18 cellular contexts compared by ENCODE assay signal in genomic region chr6:56073315-56073714, GRCh38.
DNase-seq lines count a peak whose midpoint lies in the region; ATAC-seq and TF ChIP-seq lines count a peak whose summit lies in the region.
"Had no signal": no experiment of that assay in that cellular context is flagged by ENCODE, and none has a peak within 500 bp of the region (broad histone marks: within the 10 kb centered on the region; RNA-seq: fewer than 3 reads in every experiment).

No MANE protein-coding gene starts in this region.

- ATAC-seq in heart right ventricle (peak in 7 of 8 donors; percentile 59 to 87 (median 70)), GM18873 (IDR thresholded peaks at IDR 0.05; ENCODE audit: low FRiP score, unreplicated experiment) (no peak), esophagus mucosa (no peak)
- ATAC-seq: activated CD4-positive, CD25-positive, alpha-beta regulatory T cell treated with anti-CD3 and anti-CD28 coated beads, Interleukin-2, amount 50 U/mL, for 24 hours; activated CD8-positive, alpha-beta memory T cell treated with anti-CD3 and anti-CD28 coated beads, Interleukin-2, amount 10 ng/mL, durations not matched to agents 7 days and 5 days had no signal

- DNase-seq in LHCN-M2 (ENCODE audit: low read depth) (peak; percentile 88), amniotic stem cell (lab: John Stamatoyannopoulos, UW) (peak; percentile 16), heart right ventricle (peak in 1 of 2 donors; percentile 34), spleen (no peak), H7 (no peak)
- no peak for DNase-seq in stimulated activated CD4-positive, alpha-beta T cell treated with anti-CD3 and anti-CD28 coated beads, Interleukin-4, amount 100 ng/mL, for 1 hour
- DNase-seq: activated CD8-positive, alpha-beta memory T cell treated with anti-CD3 and anti-CD28 coated beads, Interleukin-2, amount 10 ng/mL, durations not matched to agents 7 days and 5 days; activated effector memory CD4-positive, alpha-beta T cell treated with Interleukin-2 at 50 U/mL for 16 hours; HFFc6; kidney glomerular epithelial cell; NCI-H1694 treated with DMSO at 0.1 percent for 48 hours; SIG-M5; stimulated activated CD4-positive, alpha-beta T cell treated with anti-CD3 and anti-CD28 coated beads, Interleukin-1b, Interleukin-23, amount 100 ng/mL, for 48 hours; stomach had no signal

- intact Hi-C loops in heart right ventricle (cut with DNase I) (no loop called here), spleen (cut with DNase I; ENCODE audit: low total_unique reads) (no loop called here)

- peaks cover 0 to 17% (median 7%) of the 10 kb centered on the region in 9 donors for H3K4me1 ChIP-seq in heart right ventricle
- no peaks in the 10 kb centered on the region for H3K4me1 ChIP-seq in spleen
- H3K4me1 ChIP-seq: stomach had no signal

- TF ChIP-seq POLR2A in spleen (IDR thresholded peaks at IDR 0.05), result no peak

- H3K9me3 ChIP-seq in heart right ventricle, result peaks cover 0 to 11% (median 0%) of the 10 kb centered on the region in 11 donors
- peaks cover 0 to 17% (median 9%) of the 10 kb centered on the region in 8 donors for H3K9me3 ChIP-seq in spleen

- H3K36me3 ChIP-seq in heart right ventricle, result peaks cover 0 to 54% (median 0%) of the 10 kb centered on the region in 9 donors
- H3K36me3 ChIP-seq in spleen, result no peaks in the 10 kb centered on the region
- no peaks in the 10 kb centered on the region for H3K36me3 ChIP-seq in H7 (replicated peaks; ENCODE audit: control insufficient read depth, insufficient read depth, low read length)
- H3K36me3 ChIP-seq: stomach had no signal

- TF ChIP-seq CTCF in heart right ventricle (IDR thresholded peaks at IDR 0.05) (no peak), spleen (IDR thresholded peaks at IDR 0.05 in 8 of 11, conservative IDR thresholded peaks at IDR 0.05 in 3 of 11) (no peak)

- WGBS in heart right ventricle, 2 donors, result 44 to 67% methylated on average over 1 of the region's 1 CpG
- WGBS in spleen, 5 donors, result 60 to 83% (median 63%) methylated on average over 1 of the region's 1 CpG

- H3K4me3 ChIP-seq in heart right ventricle (no peak overlapping the region), spleen (no peak overlapping the region), H7 (ENCODE audit: insufficient read depth, low read depth, low read length) (no peak overlapping the region)
- H3K4me3 ChIP-seq: hepatocyte, stomach had no signal

- H3K27me3 ChIP-seq in heart right ventricle (no peaks in the 10 kb centered on the region), spleen (replicated peaks in 1 of 7) (no peaks in the 10 kb centered on the region), H7 (ENCODE audit: control insufficient read depth, insufficient read depth, low read length) (no peaks in the 10 kb centered on the region)
- H3K27me3 ChIP-seq: hepatocyte, stomach had no signal

- H3K27ac ChIP-seq in heart right ventricle (peak overlapping the region in 8 of 10 donors; percentile 11 to 59 (median 34)), spleen (peak overlapping the region; percentile 31 to 73 (median 67))
- H3K27ac ChIP-seq: hepatocyte, stomach had no signal

Comparison
In these comparisons a context has a peak if more than half of its experiments do, and no peak if none do; other contexts are left out.
1. DNase-seq: peak in LHCN-M2 (single experiment) and amniotic stem cell (single experiment); none in spleen (single experiment), H7 (single experiment) and stimulated activated CD4-positive, alpha-beta T cell treated with anti-CD3 and anti-CD28 coated beads, Interleukin-4, amount 100 ng/mL, for 1 hour (single experiment).
2. ATAC-seq: peak in heart right ventricle (7 of 8); none in GM18873 (single experiment) and esophagus mucosa (single experiment).